20 cellular contexts compared by ENCODE assay signal in genomic region chr1:10161541-10162290, GRCh38. TPM values are rescaled to one million over a fixed set of nuclear protein-coding genes. Genes with fewer than 3 reads are reported as not detected.
DNase-seq lines count a peak whose midpoint lies in the region; ATAC-seq and TF ChIP-seq lines count a peak whose summit lies in the region.
"Had no signal": no experiment of that assay in that cellular context is flagged by ENCODE, and none has a peak within 500 bp of the region (broad histone marks: within the 10 kb centered on the region; RNA-seq: fewer than 3 reads in every experiment).

No MANE protein-coding gene starts in this region.

- peaks cover 0 to 78% (median 9%) of the 10 kb centered on the region in 3 donors for H3K36me3 Mint-ChIP-seq in naive thymus-derived CD8-positive, alpha-beta T cell

- POLR2A ChIA-PET in naive thymus-derived CD8-positive, alpha-beta T cell (lab: Charles Lee), result no interaction called here

- no peak overlapping the region for H3K4me3 Mint-ChIP-seq in naive thymus-derived CD8-positive, alpha-beta T cell
- H3K4me3 Mint-ChIP-seq: effector memory CD8-positive, alpha-beta T cell; memory B cell; stimulated activated naive CD8-positive, alpha-beta T cell treated with anti-CD3 and anti-CD28 coated beads, Interleukin-15, amount 100 ng/mL, for 72 hours; T-cell had no signal

- WGBS in esophagus squamous epithelium, 2 donors, result 84% methylated on average over 17 of the region's 17 CpGs

- H3K27me3 ChIP-seq in esophagus squamous epithelium, result no peaks in the 10 kb centered on the region
- H3K27me3 ChIP-seq in muscle layer of colon (ENCODE audit: control insufficient read depth in 1 of 2, insufficient read depth in 2 of 2, low read length in 2 of 2), result no peaks in the 10 kb centered on the region
- H3K27me3 ChIP-seq: BLaER1, brain microvascular endothelial cell, spleen had no signal

- intact Hi-C loops in esophagus squamous epithelium (cut with DNase I), result no loop called here

- H3K9me3 ChIP-seq in esophagus squamous epithelium (no peaks in the 10 kb centered on the region), muscle layer of colon (ENCODE audit: low read length) (no peaks in the 10 kb centered on the region)
- H3K9me3 ChIP-seq: BLaER1, spleen had no signal

- no peak overlapping the region for H3K27ac Mint-ChIP-seq in naive thymus-derived CD8-positive, alpha-beta T cell
- H3K27ac Mint-ChIP-seq: memory B cell had no signal

- ATAC-seq in naive thymus-derived CD8-positive, alpha-beta T cell, result no peak
- ATAC-seq: effector memory CD8-positive, alpha-beta T cell; stimulated activated naive CD8-positive, alpha-beta T cell treated with anti-CD3 and anti-CD28 coated beads, Interleukin-15, amount 100 ng/mL, for 72 hours; T-cell had no signal

- H3K27me3 Mint-ChIP-seq in naive thymus-derived CD8-positive, alpha-beta T cell, result no peaks in the 10 kb centered on the region
- H3K27me3 Mint-ChIP-seq: effector memory CD8-positive, alpha-beta T cell; memory B cell; stimulated activated naive CD8-positive, alpha-beta T cell treated with anti-CD3 and anti-CD28 coated beads, Interleukin-15, amount 100 ng/mL, for 72 hours; T-cell had no signal

- H3K4me1 ChIP-seq in esophagus squamous epithelium (no peaks in the 10 kb centered on the region), muscle layer of colon (ENCODE audit: insufficient read depth, low read length) (peaks cover 14% of the 10 kb centered on the region)
- H3K4me1 ChIP-seq: spleen had no signal

- no peak overlapping the region for H3K4me3 ChIP-seq in esophagus squamous epithelium
- H3K4me3 ChIP-seq in muscle layer of colon (ENCODE audit: low read depth in 1 of 2, low read length in 2 of 2), result no peak overlapping the region
- H3K4me3 ChIP-seq: BLaER1, spleen had no signal

- TF ChIP-seq CTCF in esophagus squamous epithelium (IDR thresholded peaks at IDR 0.05), result no peak

- no peak for TF ChIP-seq POLR2A in esophagus squamous epithelium (IDR thresholded peaks at IDR 0.05)

- H3K9ac ChIP-seq in muscle layer of colon (ENCODE audit: low read length), result no peak overlapping the region
- H3K9ac ChIP-seq: BLaER1 had no signal

- H3K4me1 Mint-ChIP-seq in naive thymus-derived CD8-positive, alpha-beta T cell, result peaks cover 0 to 4% (median 0%) of the 10 kb centered on the region in 4 donors
- H3K4me1 Mint-ChIP-seq: memory B cell; stimulated activated naive CD8-positive, alpha-beta T cell treated with anti-CD3 and anti-CD28 coated beads, Interleukin-15, amount 100 ng/mL, for 72 hours; T-cell had no signal

- no peaks in the 10 kb centered on the region for H3K9me3 Mint-ChIP-seq in naive thymus-derived CD8-positive, alpha-beta T cell
- H3K9me3 Mint-ChIP-seq: effector memory CD8-positive, alpha-beta T cell; memory B cell; stimulated activated naive CD8-positive, alpha-beta T cell treated with anti-CD3 and anti-CD28 coated beads, Interleukin-15, amount 100 ng/mL, for 72 hours; T-cell had no signal

- H3K36me3 ChIP-seq in esophagus squamous epithelium (peaks cover 18 to 100% (median 22%) of the 10 kb centered on the region in 3 donors), muscle layer of colon (ENCODE audit: insufficient read depth, low read length) (peaks cover 37% of the 10 kb centered on the region)

- DNase-seq in esophagus squamous epithelium (lab: John Stamatoyannopoulos, UW) (no peak), substantia nigra (lab: John Stamatoyannopoulos, UW) (peak in 5 of 49 donors; percentile 4 to 68 (median 11)), DMS53 (lab: John Stamatoyannopoulos, UW) (no peak), DMS79 (lab: John Stamatoyannopoulos, UW) (no peak), NOMO-1 treated with DMSO at 0.1 percent for 48 hours (lab: John Stamatoyannopoulos, UW; ENCODE audit: unreplicated experiment) (no peak)
- no peak for DNase-seq in naive thymus-derived CD8-positive, alpha-beta T cell
- DNase-seq: activated CD4-positive, CD25-positive, alpha-beta regulatory T cell; activated naive CD4-positive, alpha-beta T cell treated with Interleukin-2 at 50 U/mL for 16 hours; brain microvascular endothelial cell; effector memory CD8-positive, alpha-beta T cell; foreskin fibroblast; IMR-90; NCI-H2171; spleen; stimulated activated naive CD8-positive, alpha-beta T cell treated with anti-CD3 and anti-CD28 coated beads, Interleukin-15, amount 100 ng/mL, for 72 hours; T-cell had no signal

- peak overlapping the region; percentile 49 for H3K27ac ChIP-seq in angular gyrus (ENCODE audit: low read depth, low read length)
- H3K27ac ChIP-seq in esophagus squamous epithelium, result peak overlapping the region in 3 of 4 donors; percentile 14 to 64 (median 36)
- peak overlapping the region; percentile 28 for H3K27ac ChIP-seq in muscle layer of colon (ENCODE audit: low read depth, low read length)
- peak overlapping the region; percentile 52 for H3K27ac ChIP-seq in substantia nigra (ENCODE audit: low read depth, low read length, poor library complexity, severe bottlenecking)
- H3K27ac ChIP-seq: BLaER1, brain microvascular endothelial cell, spleen had no signal

RNA-seq across cellular contexts. Expression of gene KIF1B, which starts 48.7 kb away (rescaled TPM):
- total RNA-seq in esophagus squamous epithelium, result 10 to 100 TPM; 27.1 to 40.6 (median 38.1) TPM
- total RNA-seq in naive thymus-derived CD8-positive, alpha-beta T cell, result 10 to 100 TPM; 10.0 to 11.4 TPM
- 1 to 10 TPM in 2 of 3 donors, under 1 TPM in 1; 0.70 to 2.1 (median 2.0) TPM for polyA plus RNA-seq in naive thymus-derived CD8-positive, alpha-beta T cell
